ENCODE assay signal across 34 cellular contexts in the genomic region with DNA sequence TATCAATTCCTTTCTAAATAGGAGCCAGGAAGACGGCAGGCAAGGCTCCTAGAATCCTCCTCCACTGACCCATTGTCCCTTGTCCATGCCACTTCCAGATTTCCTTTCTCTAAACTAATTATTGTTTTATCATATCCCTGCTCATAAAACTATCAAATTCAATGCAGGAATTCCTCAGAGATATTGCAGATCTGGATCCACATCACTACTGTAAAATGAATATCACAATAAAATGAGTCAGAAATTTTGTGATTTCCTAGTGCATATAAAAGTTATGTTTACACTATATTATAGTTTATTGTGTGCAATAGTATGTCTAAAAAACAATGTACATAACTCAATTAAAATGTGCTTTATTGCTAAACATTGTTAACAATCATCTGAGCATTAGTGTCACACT.
A peak's percentile ranks its signal among the peaks of the same experiment; 100 is the strongest.
DNase-seq lines count a peak whose midpoint lies in the region; ATAC-seq and TF ChIP-seq lines count a peak whose summit lies in the region.
"Had no signal": no experiment of that assay in that cellular context is flagged by ENCODE, and none has a peak within 500 bp of the region (broad histone marks: within the 10 kb centered on the region; RNA-seq: fewer than 3 reads in every experiment).

No MANE protein-coding gene starts in this region.

- no TSS peak for BruUV-seq in PC-3 (replicated peaks; lab: Mats Ljungman, UMichigan)

- no peak overlapping the region for H3K27ac ChIP-seq in PC-3 (ENCODE audit: low read length)
- no peak overlapping the region for H3K27ac ChIP-seq in SK-N-SH (ENCODE audit: low read depth in 2 of 2, low read length in 1 of 2)
- H3K27ac ChIP-seq in dorsolateral prefrontal cortex, result no peak overlapping the region
- H3K27ac ChIP-seq in CD4-positive, alpha-beta T cell (ENCODE audit: low read depth, low read length), result no peak overlapping the region
- no peak overlapping the region for H3K27ac ChIP-seq in RWPE1
- H3K27ac ChIP-seq: 22Rv1; A549; BLaER1; BLaER1 treated with 17β-estradiol and CSF1 and Interleukin-3, amounts not matched to agents 10 nM and 100 nM; C4-2B had no signal

- intact Hi-C loops in PC-3 (cut with micrococcal nuclease) (no loop called here), dorsolateral prefrontal cortex (cut with DNase I) (no loop called here)
- intact Hi-C loops in CD4-positive, alpha-beta T cell (cut with DNase I, micrococcal nuclease), result no loop called here

- H4K20me1 ChIP-seq in PC-3 (ENCODE audit: low read length) (no peaks in the 10 kb centered on the region), SK-N-SH (ENCODE audit: insufficient read depth) (no peaks in the 10 kb centered on the region)
- H4K20me1 ChIP-seq: BLaER1; BLaER1 treated with 17β-estradiol and CSF1 and Interleukin-3, amounts not matched to agents 10 nM and 100 nM had no signal

- peak in 1 of 2 experiments; percentile 81; a peak in 1 of 4 replicates for TF ChIP-seq EP300 in SK-N-SH (IDR thresholded peaks at IDR 0.05; ENCODE audit: borderline replicate concordance in 1 of 2, low read depth in 1 of 2, low read length in 1 of 2)

- no peak; the same call in 1 of the 2 replicates for TF ChIP-seq RAD21 in SK-N-SH (IDR thresholded peaks at IDR 0.05; ENCODE audit: low read length)

- ATAC-seq in PC-3 (peak; percentile 88), SK-N-SH treated with all-trans-retinoic acid at 6 μM for 48 hours (no peak)
- ATAC-seq in CD4-positive, alpha-beta T cell (ENCODE audit: poor library complexity), result no peak
- ATAC-seq: A549; CD8-positive, alpha-beta T cell had no signal

- peak; percentile 5 for DNase-seq in PC-3
- DNase-seq in SK-N-DZ (ENCODE audit: low spot score), result peak; percentile 7
- peak; percentile 24 for DNase-seq in SK-N-SH
- DNase-seq in dorsolateral prefrontal cortex, result no peak
- DNase-seq in CD4-positive, alpha-beta T cell, result no peak
- no peak for DNase-seq in AG20443 (ENCODE audit: low spot score)
- no peak for DNase-seq in RWPE1 (ENCODE audit: low spot score)
- DNase-seq: 8988T; ACHN; AML-193; BE2C; C1 segment of cervical spinal cord; Caco-2; Calu3; CD4-positive, alpha-beta memory T cell; CD4-positive, CD25-positive, alpha-beta regulatory T cell; CD8-positive, alpha-beta memory T cell; CD8-positive, alpha-beta T cell; COR-L47; DMS 273 treated with DMSO at 0.1 percent for 48 hours; DMS153; DMS53; DMS79; DMS79 treated with DMSO at 0.1 percent for 48 hours; DND-41; EL had no signal

- H3K4me3 ChIP-seq in PC-3 (ENCODE audit: low read length) (no peak overlapping the region), SK-N-SH (ENCODE audit: low read depth in 2 of 2, low read length in 1 of 2) (no peak overlapping the region), dorsolateral prefrontal cortex (no peak overlapping the region)
- H3K4me3 ChIP-seq: A549; BLaER1; BLaER1 treated with 17β-estradiol and CSF1 and Interleukin-3, amounts not matched to agents 10 nM and 100 nM had no signal

- peaks cover 7% of the 10 kb centered on the region for H3K9me3 Mint-ChIP-seq in CD4-positive, alpha-beta T cell

- H3K9me2 ChIP-seq in PC-3 (replicated peaks; ENCODE audit: low read length) (no peaks in the 10 kb centered on the region), SK-N-SH (no peaks in the 10 kb centered on the region; the same call in 1 of the 2 replicates)

- H2AFZ ChIP-seq in PC-3 (ENCODE audit: low read length) (no peak overlapping the region), SK-N-SH (ENCODE audit: low read depth) (no peak overlapping the region)

- CTCF ChIA-PET in PC-3 (lab: Charles Lee) (no interaction called here), SK-N-SH (lab: Yijun Ruan, JAX) (interaction anchor here (0.9 kb wide), 1 partner anchor 158 kb away, joined by 5 read pairs; no protein-coding TSS in a partner anchor), RWPE1 (lab: Yijun Ruan, JAX) (no interaction called here)
- CTCF ChIA-PET in CD4-positive, alpha-beta T cell (lab: Charles Lee), result no interaction called here

- TF ChIP-seq CTCF in PC-3 (conservative IDR thresholded peaks at IDR 0.05; ENCODE audit: low read depth, low read length), result no peak
- no peak for TF ChIP-seq CTCF in SK-N-SH (IDR thresholded peaks at IDR 0.05)
- TF ChIP-seq CTCF in dorsolateral prefrontal cortex (IDR thresholded peaks at IDR 0.05 in 54 of 56, conservative IDR thresholded peaks at IDR 0.05 in 2 of 56; ENCODE audit: low read depth in 1 of 56, partially characterized antibody in 56 of 56), result no peak
- TF ChIP-seq CTCF in CD4-positive, alpha-beta T cell (IDR thresholded peaks at IDR 0.05), result no peak
- TF ChIP-seq CTCF in RWPE1 (conservative IDR thresholded peaks at IDR 0.05; ENCODE audit: low read depth), result no peak

- WGBS in SK-N-SH (ENCODE audit: low lambda C conversion rate), result 0% methylated on average over 1 of the region's 1 CpG

- H3K9ac ChIP-seq in PC-3 (ENCODE audit: low read length) (no peak overlapping the region), SK-N-SH (no peak overlapping the region)
- H3K9ac ChIP-seq: BLaER1; BLaER1 treated with 17β-estradiol and CSF1 and Interleukin-3, amounts not matched to agents 10 nM and 100 nM had no signal

- H3K4me2 ChIP-seq in PC-3 (ENCODE audit: low read length) (no peak overlapping the region), SK-N-SH (no peak overlapping the region)
- H3K4me2 ChIP-seq: A549; BLaER1; BLaER1 treated with 17β-estradiol and CSF1 and Interleukin-3, amounts not matched to agents 10 nM and 100 nM had no signal

- H3K27me3 ChIP-seq in PC-3 (ENCODE audit: low read length) (no peaks in the 10 kb centered on the region), SK-N-SH (ENCODE audit: insufficient read depth) (no peaks in the 10 kb centered on the region), dorsolateral prefrontal cortex (no peaks in the 10 kb centered on the region)
- no peaks in the 10 kb centered on the region for H3K27me3 ChIP-seq in CD4-positive, alpha-beta T cell (ENCODE audit: control insufficient read depth, insufficient read depth, low read length)
- H3K27me3 ChIP-seq: BE2C; BLaER1; BLaER1 treated with 17β-estradiol and CSF1 and Interleukin-3, amounts not matched to agents 10 nM and 100 nM had no signal

- H3K79me2 ChIP-seq in PC-3 (ENCODE audit: low read length) (no peaks in the 10 kb centered on the region), SK-N-SH (ENCODE audit: insufficient read depth) (no peaks in the 10 kb centered on the region)

- H3K4me1 ChIP-seq in PC-3 (ENCODE audit: insufficient read depth, low read length) (no peaks in the 10 kb centered on the region), SK-N-SH (ENCODE audit: control insufficient read depth in 1 of 2, insufficient read depth in 2 of 2, low read depth in 1 of 2, low read length in 1 of 2) (peaks cover 0 to 5% of the 10 kb centered on the region in 2 experiments; a peak in 2 of 4 replicates)
- H3K4me1 ChIP-seq: A549; BE2C; BLaER1; BLaER1 treated with 17β-estradiol and CSF1 and Interleukin-3, amounts not matched to agents 10 nM and 100 nM; Caco-2 had no signal

- H3K27me3 Mint-ChIP-seq in CD4-positive, alpha-beta T cell, result no peaks in the 10 kb centered on the region
- H3K27me3 Mint-ChIP-seq: B cell; CD4-positive, alpha-beta memory T cell; CD4-positive, CD25-positive, alpha-beta regulatory T cell; CD8-positive, alpha-beta memory T cell had no signal

- no peak overlapping the region for H3K27ac Mint-ChIP-seq in CD4-positive, alpha-beta T cell
- H3K27ac Mint-ChIP-seq: B cell; CD14-positive monocyte; CD4-positive, alpha-beta memory T cell; CD4-positive, CD25-positive, alpha-beta regulatory T cell; CD8-positive, alpha-beta memory T cell; CD8-positive, alpha-beta T cell had no signal

- no peaks in the 10 kb centered on the region for H3K4me1 Mint-ChIP-seq in CD4-positive, alpha-beta T cell (ENCODE audit: low read depth)
- H3K4me1 Mint-ChIP-seq: B cell; CD14-positive monocyte; CD4-positive, alpha-beta memory T cell; CD4-positive, CD25-positive, alpha-beta regulatory T cell; CD8-positive, alpha-beta memory T cell had no signal

- no peak overlapping the region for H3K4me3 Mint-ChIP-seq in CD4-positive, alpha-beta T cell
- H3K4me3 Mint-ChIP-seq: B cell; CD14-positive monocyte; CD4-positive, alpha-beta memory T cell; CD4-positive, CD25-positive, alpha-beta regulatory T cell; CD8-positive, alpha-beta memory T cell; CD8-positive, alpha-beta T cell had no signal

- POLR2A ChIA-PET in PC-3 (lab: Charles Lee; ENCODE audit: unreplicated experiment) (no interaction called here), SK-N-SH (lab: Yijun Ruan, JAX) (no interaction called here), RWPE1 (lab: Yijun Ruan, JAX; ENCODE audit: low non-redundant PET) (no interaction called here)
- POLR2A ChIA-PET in CD4-positive, alpha-beta T cell (lab: Charles Lee), result no interaction called here

- H3K9me3 ChIP-seq in PC-3 (ENCODE audit: low read length), result no peaks in the 10 kb centered on the region
- no peaks in the 10 kb centered on the region; the same call in 1 of the 2 replicates for H3K9me3 ChIP-seq in SK-N-SH
- H3K9me3 ChIP-seq in CD4-positive, alpha-beta T cell (ENCODE audit: control insufficient read depth, low read length), result no peaks in the 10 kb centered on the region
- H3K9me3 ChIP-seq: A549; BE2C; BLaER1; BLaER1 treated with 17β-estradiol and CSF1 and Interleukin-3, amounts not matched to agents 10 nM and 100 nM; Caco-2 had no signal

- H3K36me3 Mint-ChIP-seq in CD4-positive, alpha-beta T cell (ENCODE audit: low read depth), result no peaks in the 10 kb centered on the region
- H3K36me3 Mint-ChIP-seq: CD14-positive monocyte; CD4-positive, alpha-beta memory T cell; CD4-positive, CD25-positive, alpha-beta regulatory T cell; CD8-positive, alpha-beta memory T cell; CD8-positive, alpha-beta T cell had no signal

- H3K36me3 ChIP-seq in PC-3 (ENCODE audit: low read depth, low read length) (no peaks in the 10 kb centered on the region), SK-N-SH (replicated peaks in 1 of 2; ENCODE audit: control insufficient read depth in 1 of 2, insufficient read depth in 2 of 2, low read length in 1 of 2) (peaks cover 0 to 3% of the 10 kb centered on the region in 2 experiments)
- H3K36me3 ChIP-seq: BE2C; BLaER1; BLaER1 treated with 17β-estradiol and CSF1 and Interleukin-3, amounts not matched to agents 10 nM and 100 nM had no signal

- no peaks in the 10 kb centered on the region for H3F3A ChIP-seq in PC-3 (ENCODE audit: low read length, unreplicated experiment)
- H3F3A ChIP-seq in SK-N-SH (replicated peaks; ENCODE audit: insufficient read depth), result no peaks in the 10 kb centered on the region

TF ChIP-seq in SK-N-SH, 30 proteins besides CTCF, POLR2A, EP300 and RAD21 (continues in another document):
- TF ChIP-seq RCOR1 (IDR thresholded peaks at IDR 0.05; ENCODE audit: low read length), result peak; percentile 75

Comparison
In these comparisons a context has a peak if more than half of its experiments do, and no peak if none do; other contexts are left out.
1. DNase-seq: peak in PC-3 (single experiment), SK-N-DZ (single experiment) and SK-N-SH (single experiment); none in dorsolateral prefrontal cortex (0 of 10), CD4-positive, alpha-beta T cell (0 of 10), AG20443 (single experiment) and RWPE1 (single experiment).